Comparison of ENCODE assay signal across 16 cellular contexts in genomic region chr10:92834331-92834730, GRCh38.
"Had no signal": no experiment of that assay in that cellular context is flagged by ENCODE, and none has a peak within 500 bp of the region (broad histone marks: within the 10 kb centered on the region; RNA-seq: fewer than 3 reads in every experiment).

No MANE protein-coding gene starts in this region.

- H2AFZ ChIP-seq: neural progenitor cell had no signal

- DNase-seq: activated CD4-positive, alpha-beta T cell treated with anti-CD3 and anti-CD28 coated beads, Interleukin-2, amount 50 U/mL, for 1 hour; activated CD4-positive, CD25-positive, alpha-beta regulatory T cell; activated naive CD4-positive, alpha-beta T cell treated with anti-CD3 and anti-CD28 coated beads, Interleukin-2, amount 50 U/mL, for 16 hours; body of pancreas; islet precursor cell; left lung; pancreas; retina; small intestine had no signal

- H3K4me1 Mint-ChIP-seq: neural progenitor cell had no signal

- H3K36me3 ChIP-seq: gastroesophageal sphincter, left lung, neural progenitor cell, pancreas, tibial nerve had no signal

- H3K9me3 ChIP-seq: body of pancreas, gastroesophageal sphincter, left lung, pancreas, tibial nerve had no signal

- H3K4me3 ChIP-seq: body of pancreas, gastroesophageal sphincter, neural progenitor cell, pancreas, tibial nerve had no signal

- H3K27ac ChIP-seq: body of pancreas, gastroesophageal sphincter, neural progenitor cell, pancreas, tibial nerve had no signal

- H3K9me3 Mint-ChIP-seq: central memory CD8-positive, alpha-beta T cell; stimulated activated effector memory CD8-positive, alpha-beta T cell treated with anti-CD3 and anti-CD28 coated beads, Interleukin-12 subunit alpha, Interleukin-12 subunit beta, amount 100 ng/mL, for 72 hours; T-helper 1 cell treated with Interleukin-12 subunit alpha and Interleukin-12 subunit beta and Interleukin-4 antibody, amounts not matched to agents 30 μg/mL and 1 μg/mL, for 36 hours had no signal

- H3K4me2 ChIP-seq: neural progenitor cell had no signal

- H3K27me3 Mint-ChIP-seq: central memory CD8-positive, alpha-beta T cell had no signal

- H3K9ac ChIP-seq: neural progenitor cell had no signal

- H3K36me3 Mint-ChIP-seq: neural progenitor cell; stimulated activated effector memory CD8-positive, alpha-beta T cell treated with anti-CD3 and anti-CD28 coated beads, Interleukin-12 subunit alpha, Interleukin-12 subunit beta, amount 100 ng/mL, for 72 hours had no signal

- H3K4me1 ChIP-seq: gastroesophageal sphincter, neural progenitor cell had no signal

- ATAC-seq: body of pancreas; esophagus mucosa; gastroesophageal sphincter; left lung; stimulated activated effector memory CD8-positive, alpha-beta T cell treated with anti-CD3 and anti-CD28 coated beads, Interleukin-12 subunit alpha, Interleukin-12 subunit beta, amount 100 ng/mL, for 72 hours had no signal

- H3K27ac Mint-ChIP-seq: neural progenitor cell; stimulated activated effector memory CD8-positive, alpha-beta T cell treated with anti-CD3 and anti-CD28 coated beads, Interleukin-12 subunit alpha, Interleukin-12 subunit beta, amount 100 ng/mL, for 72 hours; T-helper 1 cell treated with Interleukin-12 subunit alpha and Interleukin-12 subunit beta and Interleukin-4 antibody, amounts not matched to agents 30 μg/mL and 1 μg/mL, for 36 hours had no signal

- H3K27me3 ChIP-seq: body of pancreas, gastroesophageal sphincter, left lung, neural progenitor cell, pancreas, tibial nerve had no signal

- H3K4me3 Mint-ChIP-seq: central memory CD8-positive, alpha-beta T cell; neural progenitor cell; stimulated activated effector memory CD8-positive, alpha-beta T cell treated with anti-CD3 and anti-CD28 coated beads, Interleukin-12 subunit alpha, Interleukin-12 subunit beta, amount 100 ng/mL, for 72 hours; T-helper 1 cell treated with Interleukin-12 subunit alpha and Interleukin-12 subunit beta and Interleukin-4 antibody, amounts not matched to agents 30 μg/mL and 1 μg/mL, for 36 hours had no signal
